1 cellular context compared by ENCODE assay signal in genomic region chr19:5515737-5516136, GRCh38.
TF ChIP-seq lines count a peak whose summit lies in the region.

No MANE protein-coding gene starts in this region.

TF ChIP-seq in Ishikawa, 13 proteins besides CTCF, POLR2A, EP300 and RAD21 (continued from another document):
- no peak for TF ChIP-seq CREB1 (IDR thresholded peaks at IDR 0.05; ENCODE audit: low read depth)
- no peak for TF ChIP-seq MAX (IDR thresholded peaks at IDR 0.05)
